15 cellular contexts compared by ENCODE assay signal in the genomic region with DNA sequence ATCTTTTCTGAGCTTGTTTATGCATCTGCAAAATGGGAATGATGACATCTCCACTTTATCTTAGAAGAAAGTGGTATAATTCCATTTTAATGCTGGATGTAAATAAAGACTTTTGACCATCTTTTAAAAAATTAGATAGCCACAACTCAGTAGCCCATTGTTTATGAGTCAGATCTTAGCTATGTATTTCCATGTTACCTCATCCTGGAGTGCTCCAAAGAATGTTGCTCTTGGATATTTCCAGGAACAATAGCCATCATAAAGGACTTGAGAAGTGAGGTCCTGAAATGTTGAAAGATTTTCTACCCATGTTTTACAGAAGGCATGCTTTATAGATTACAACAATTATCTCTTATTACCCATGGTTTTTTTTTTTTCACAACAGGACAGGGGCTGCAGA.
A peak's percentile ranks its signal among the peaks of the same experiment; 100 is the strongest.
DNase-seq lines count a peak whose midpoint lies in the region; ATAC-seq and TF ChIP-seq lines count a peak whose summit lies in the region.
"Had no signal": no experiment of that assay in that cellular context is flagged by ENCODE, and none has a peak within 500 bp of the region (broad histone marks: within the 10 kb centered on the region; RNA-seq: fewer than 3 reads in every experiment).

No MANE protein-coding gene starts in this region.

- intact Hi-C loops in adrenal gland (cut with DNase I) = loop anchor here in 1 of 2 donors (10.0 kb wide), 1 partner anchor 827 kb away; no protein-coding TSS in a partner anchor
- intact Hi-C loops in psoas muscle (cut with DNase I) = no loop called here

- TF ChIP-seq POLR2A in adrenal gland (IDR thresholded peaks at IDR 0.05) (no peak), GM18505 (IDR thresholded peaks at IDR 0.05; ENCODE audit: borderline replicate concordance, extremely low read depth, insufficient read depth, insufficient read length) (no peak)

- no peaks in the 10 kb centered on the region for H3K27me3 ChIP-seq in adrenal gland
- H3K27me3 ChIP-seq in psoas muscle (ENCODE audit: insufficient read depth in 3 of 3, low read length in 2 of 3) = no peaks in the 10 kb centered on the region
- H3K27me3 ChIP-seq: tibial artery had no signal

- no peak overlapping the region for H3K27ac ChIP-seq in adrenal gland
- no peak overlapping the region for H3K27ac ChIP-seq in psoas muscle
- H3K27ac ChIP-seq: tibial artery had no signal

- DNase-seq in AG09309 (ENCODE audit: low read depth) = peak; percentile 13
- peak; percentile 75 for DNase-seq in LHCN-M2 (ENCODE audit: low read depth)
- peak; percentile 59 for DNase-seq in choroid plexus epithelial cell (ENCODE audit: low read depth)
- peak; percentile 94 for DNase-seq in kidney tubule cell (ENCODE audit: low spot score)
- no peak for DNase-seq in adrenal gland
- no peak for DNase-seq in psoas muscle
- DNase-seq: activated T-cell treated with anti-CD3 and anti-CD28 coated beads, Interleukin-2, amount 50 U/mL, for 1 hour; effector CD4-positive, alpha-beta T cell; hypothalamus; NCI-H2171; stimulated activated CD4-positive, alpha-beta T cell treated with anti-CD3 and anti-CD28 coated beads, Interleukin-15, amount 100 ng/mL, for 24 hours; tibial artery had no signal

- TF ChIP-seq CTCF in AG09309 (IDR thresholded peaks at IDR 0.05; ENCODE audit: control insufficient read depth, insufficient read depth, low read depth, low read length, missing control alignments) = no peak
- TF ChIP-seq CTCF in choroid plexus epithelial cell (conservative IDR thresholded peaks at IDR 0.05; ENCODE audit: low read depth, low read length) = no peak
- TF ChIP-seq CTCF in adrenal gland (IDR thresholded peaks at IDR 0.05) = no peak
- TF ChIP-seq CTCF in psoas muscle (IDR thresholded peaks at IDR 0.05) = no peak

- ATAC-seq in GM18505 (IDR thresholded peaks at IDR 0.05; ENCODE audit: unreplicated experiment) (no peak), HG02759 (IDR thresholded peaks at IDR 0.05; ENCODE audit: unreplicated experiment) (no peak), psoas muscle (no peak)

- H3K9me3 ChIP-seq in adrenal gland (replicated peaks in 1 of 3) (no peaks in the 10 kb centered on the region), psoas muscle (no peaks in the 10 kb centered on the region)
- H3K9me3 ChIP-seq: tibial artery had no signal

- H3K36me3 ChIP-seq in adrenal gland (replicated peaks in 1 of 2) = no peaks in the 10 kb centered on the region
- H3K36me3 ChIP-seq in psoas muscle (ENCODE audit: insufficient read depth in 1 of 2, low read depth in 1 of 2) = no peaks in the 10 kb centered on the region
- H3K36me3 ChIP-seq: tibial artery had no signal

- no peak overlapping the region for H3K4me3 ChIP-seq in AG09309 (ENCODE audit: control insufficient read depth, low read depth, low read length)
- no peak overlapping the region for H3K4me3 ChIP-seq in choroid plexus epithelial cell (ENCODE audit: low read depth, low read length)
- H3K4me3 ChIP-seq in adrenal gland = no peak overlapping the region
- no peak overlapping the region for H3K4me3 ChIP-seq in psoas muscle
- H3K4me3 ChIP-seq: lung, tibial artery had no signal

- H3K4me1 ChIP-seq in adrenal gland (replicated peaks in 1 of 2) = no peaks in the 10 kb centered on the region
- H3K4me1 ChIP-seq in psoas muscle = no peaks in the 10 kb centered on the region
- H3K4me1 ChIP-seq: tibial artery had no signal

Comparison
In these comparisons a context has a peak if more than half of its experiments do, and no peak if none do; other contexts are left out.
1. DNase-seq: peak in AG09309 (single experiment), LHCN-M2 (single experiment), choroid plexus epithelial cell (single experiment) and kidney tubule cell (single experiment); none in adrenal gland (0 of 7) and psoas muscle (0 of 2).